Comparison of ENCODE assay signal across 11 cellular contexts in the genomic region with DNA sequence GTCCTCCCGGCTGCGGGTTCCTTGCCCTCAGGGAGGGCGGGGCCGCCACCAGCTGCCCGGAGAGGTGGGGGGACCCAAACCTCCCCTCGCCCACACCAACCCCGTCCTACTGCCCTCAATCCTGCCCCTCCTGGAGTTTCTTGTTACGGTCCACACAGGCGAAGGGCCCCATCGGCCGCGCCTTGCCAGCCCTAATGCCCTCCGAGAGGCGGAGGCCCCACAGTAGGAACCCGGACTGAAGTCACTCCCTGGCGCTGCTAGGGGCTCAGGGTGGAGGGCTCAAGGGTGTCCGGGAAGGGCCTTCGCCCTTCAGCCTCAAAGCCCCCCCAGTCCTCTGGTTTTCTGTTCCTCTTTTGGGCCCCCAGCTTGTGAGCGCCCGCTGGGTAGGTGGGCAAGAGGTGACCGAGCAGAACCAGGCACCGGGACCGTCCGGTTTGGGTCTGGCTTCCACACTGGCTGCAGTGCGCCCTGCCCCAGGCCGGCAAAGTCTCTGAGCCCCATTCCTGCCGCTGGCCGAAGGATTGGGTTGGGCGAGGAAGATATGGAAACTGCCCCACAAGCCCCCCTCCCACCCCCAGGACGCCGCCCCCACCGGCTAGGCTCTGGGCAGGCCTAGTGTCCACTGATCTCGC. TPM values are rescaled to one million over a fixed set of nuclear protein-coding genes. Genes with fewer than 3 reads are reported as not detected.
A peak's percentile ranks its signal among the peaks of the same experiment; 100 is the strongest.
DNase-seq lines count a peak whose midpoint lies in the region; ATAC-seq, FAIRE-seq and TF ChIP-seq lines count a peak whose summit lies in the region.
"Had no signal": no experiment of that assay in that cellular context is flagged by ENCODE, and none has a peak within 500 bp of the region (broad histone marks: within the 10 kb centered on the region; RNA-seq: fewer than 3 reads in every experiment).

No MANE protein-coding gene starts in this region.

- H2AFZ ChIP-seq in mammary epithelial cell (ENCODE audit: low read depth, low read length): no peak overlapping the region

- H3K4me2 ChIP-seq in mammary epithelial cell (ENCODE audit: insufficient read depth, low read depth, low read length): no peak overlapping the region

- no peaks in the 10 kb centered on the region for H4K20me1 ChIP-seq in mammary epithelial cell (ENCODE audit: insufficient read depth, low read length)

- DNase-seq in breast epithelium (ENCODE audit: low spot score in 2 of 2) (no peak), mammary epithelial cell (no peak), myocyte (ENCODE audit: low read depth) (peak; percentile 64), uterus (no peak), H54 (ENCODE audit: insufficient read length, low spot score) (no peak), Kasumi-1 (lab: John Stamatoyannopoulos, UW) (no peak)
- DNase-seq in effector memory CD8-positive, alpha-beta T cell: no peak
- no peak for DNase-seq in stimulated activated CD4-positive, alpha-beta T cell treated with anti-CD3 and anti-CD28 coated beads, Interleukin-2, amount 100 ng/mL, for 48 hours
- DNase-seq: activated CD4-positive, alpha-beta T cell treated with anti-CD3 and anti-CD28 coated beads for 48 hours had no signal

- WGBS in mammary epithelial cell (ENCODE audit: low coverage, missing lambda C conversion rate): 28% methylated on average over 12 of the region's 33 CpGs

- CTCF ChIA-PET in mammary epithelial cell (lab: Charles Lee; ENCODE audit: low non-redundant PET): interaction anchor here (0.9 kb wide), 1 partner anchor 15 kb away, joined by 4 read pairs; no protein-coding TSS in a partner anchor

- peak; percentile 5 for ATAC-seq in effector memory CD8-positive, alpha-beta T cell (replicated peaks)

- H3K9me3 Mint-ChIP-seq in effector memory CD8-positive, alpha-beta T cell: no peaks in the 10 kb centered on the region

- no peak for TF ChIP-seq POLR2A in breast epithelium (IDR thresholded peaks at IDR 0.05)
- TF ChIP-seq POLR2A in uterus (IDR thresholded peaks at IDR 0.05): no peak
- no peak for TF ChIP-seq POLR2A in H54 (IDR thresholded peaks at IDR 0.05; ENCODE audit: low read depth, low read length)

- H3K4me3 ChIP-seq in breast epithelium (peak overlapping the region in 2 of 3 donors; percentile 44 to 63), mammary epithelial cell (replicated peaks in 1 of 3; ENCODE audit: insufficient read depth in 1 of 3, low read depth in 2 of 3, low read length in 3 of 3) (no peak overlapping the region), uterus (no peak overlapping the region)

- H3K27me3 ChIP-seq in breast epithelium: peaks cover 3 to 23% of the 10 kb centered on the region in 2 donors
- H3K27me3 ChIP-seq in mammary epithelial cell (ENCODE audit: insufficient read depth, low read length): peaks cover 16% of the 10 kb centered on the region
- H3K27me3 ChIP-seq in uterus: peaks cover 0 to 3% of the 10 kb centered on the region in 2 donors

- peak overlapping the region in 1 of 2 donors; percentile 73 for H3K27ac ChIP-seq in breast epithelium
- H3K27ac ChIP-seq in mammary epithelial cell (ENCODE audit: insufficient read depth, low read depth, low read length): no peak overlapping the region
- H3K27ac ChIP-seq in uterus: peak overlapping the region; percentile 55 to 61

- no peaks in the 10 kb centered on the region for H3K36me3 ChIP-seq in breast epithelium
- no peaks in the 10 kb centered on the region for H3K36me3 ChIP-seq in mammary epithelial cell (ENCODE audit: insufficient read depth, low read length)
- no peaks in the 10 kb centered on the region for H3K36me3 ChIP-seq in uterus

- peaks cover 21 to 54% of the 10 kb centered on the region in 2 donors for H3K27me3 Mint-ChIP-seq in effector memory CD8-positive, alpha-beta T cell

- no peak overlapping the region for H3K27ac Mint-ChIP-seq in effector memory CD8-positive, alpha-beta T cell

- peak overlapping the region; percentile 69 to 74 for H3K4me3 Mint-ChIP-seq in effector memory CD8-positive, alpha-beta T cell

- dilution Hi-C loops in mammary epithelial cell (cut with HindIII; ENCODE audit: low sequenced_read_pairs): no loop called here

- H3K4me1 ChIP-seq in breast epithelium (peaks cover 0 to 6% of the 10 kb centered on the region in 2 donors), mammary epithelial cell (ENCODE audit: insufficient read depth, low read length) (peaks cover 7% of the 10 kb centered on the region), uterus (peaks cover 0 to 16% of the 10 kb centered on the region in 2 donors)

- no peak for FAIRE-seq in H54 (lab: Jason Lieb, UNC)
- FAIRE-seq: GM18507 had no signal

- H3K9me3 ChIP-seq in breast epithelium (no peaks in the 10 kb centered on the region), mammary epithelial cell (replicated peaks; ENCODE audit: insufficient read depth, low read length) (no peaks in the 10 kb centered on the region), uterus (no peaks in the 10 kb centered on the region)

- intact Hi-C loops in breast epithelium (cut with DNase I; ENCODE audit: low total_unique reads): no loop called here
- intact Hi-C loops in mammary epithelial cell (cut with micrococcal nuclease): loop anchor here (2.0 kb wide), 1 partner anchor 25 kb away; a partner anchor contains a TSS
- intact Hi-C loops in uterus (cut with DNase I; ENCODE audit: low total_unique reads): loop anchor here (2.0 kb wide), 1 partner anchor 27 kb away; no protein-coding TSS in a partner anchor

- in situ Hi-C loops in mammary epithelial cell (cut with MboI; ENCODE audit: low sequenced_read_pairs in 2 of 2): no loop called here

- H3K79me2 ChIP-seq in mammary epithelial cell (ENCODE audit: insufficient read depth, low read length): no peaks in the 10 kb centered on the region

- no peak overlapping the region for H3K9ac ChIP-seq in mammary epithelial cell (ENCODE audit: insufficient read depth, low read length)

- peaks cover 3 to 10% of the 10 kb centered on the region in 2 donors for H3K4me1 Mint-ChIP-seq in effector memory CD8-positive, alpha-beta T cell (ENCODE audit: low read depth in 2 of 2)

- peaks cover 4% of the 10 kb centered on the region for H3K36me3 Mint-ChIP-seq in effector memory CD8-positive, alpha-beta T cell (ENCODE audit: insufficient read depth)

- TF ChIP-seq CTCF in breast epithelium (IDR thresholded peaks at IDR 0.05): no peak
- TF ChIP-seq CTCF in mammary epithelial cell (conservative IDR thresholded peaks at IDR 0.05 in 1 of 2, IDR thresholded peaks at IDR 0.05 in 1 of 2; ENCODE audit: extremely low read depth in 1 of 2, insufficient read depth in 1 of 2, low read depth in 1 of 2, low read length in 2 of 2): no peak
- TF ChIP-seq CTCF in uterus (IDR thresholded peaks at IDR 0.05): no peak

- BruUV-seq in mammary epithelial cell (replicated peaks; lab: Mats Ljungman, UMichigan): no TSS peak

RNA-seq across cellular contexts. Expression of a gene that starts 24.5 kb away (rescaled TPM):
- total RNA-seq in breast epithelium: 1 to 10 TPM in 2 of 3 donors, under 1 TPM in 1; 0.80 to 2.9 (median 1.6) TPM
- 1 to 10 TPM; 1.2 to 1.4 TPM for total RNA-seq in mammary epithelial cell
- polyA plus RNA-seq in mammary epithelial cell: 0.33 TPM
- not detected for polyA minus RNA-seq in mammary epithelial cell
- total RNA-seq in myocyte: 0.29 and 1.2 TPM in 2 replicates
- polyA plus RNA-seq in myocyte (2012): 4.0 TPM
- 10 to 100 TPM in 1 of 4 donors, 1 to 10 TPM in 2, under 1 TPM in 1; under 0.01 to 21.7 (median 3.1) TPM for total RNA-seq in uterus

RNA-seq across cellular contexts. Expression of a gene that starts 37.5 kb away (rescaled TPM):
- not detected for total RNA-seq in breast epithelium
- total RNA-seq in mammary epithelial cell: not detected
- not detected for polyA plus RNA-seq in mammary epithelial cell
- not detected for polyA minus RNA-seq in mammary epithelial cell
- not detected in 2 replicates for total RNA-seq in myocyte
- 0.14 TPM for polyA plus RNA-seq in myocyte (2012)
- not detected for total RNA-seq in uterus
- total RNA-seq: H4 had no signal

RNA-seq across cellular contexts. Expression of a gene that starts 50.5 kb away (rescaled TPM):
- total RNA-seq in breast epithelium: not detected
- not detected for total RNA-seq in mammary epithelial cell
- polyA plus RNA-seq in mammary epithelial cell: not detected
- not detected for polyA minus RNA-seq in mammary epithelial cell
- total RNA-seq in myocyte: not detected in 2 replicates
- 0.11 TPM for polyA plus RNA-seq in myocyte (2012)
- total RNA-seq in uterus: not detected
- total RNA-seq: H4 had no signal

Comparison
In these comparisons a context has a peak if more than half of its experiments do, and no peak if none do; other contexts are left out.
1. H3K4me3 ChIP-seq: peak in breast epithelium (2 of 3); none in mammary epithelial cell (0 of 3) and uterus (0 of 2).